Comparison of ENCODE assay signal across 29 cellular contexts in the genomic region with DNA sequence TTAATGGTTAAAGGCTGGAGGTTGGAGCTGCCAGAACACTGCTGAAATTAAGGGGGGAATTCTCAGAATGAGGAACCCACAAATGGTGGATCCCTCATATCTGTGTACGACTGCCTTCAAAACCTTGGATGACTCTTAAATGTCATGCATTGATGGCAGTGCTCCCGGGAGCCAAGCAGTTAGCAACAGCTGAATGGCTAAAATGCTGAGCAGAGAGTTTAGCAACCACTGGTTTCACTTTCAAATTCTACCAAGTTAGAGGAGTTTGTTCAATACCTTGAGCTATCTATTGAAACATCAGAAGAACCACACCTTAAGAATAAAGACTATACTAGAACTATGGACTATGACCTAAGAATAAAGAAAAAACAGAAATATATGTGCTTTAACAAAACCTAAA.
"Had no signal": no experiment of that assay in that cellular context is flagged by ENCODE, and none has a peak within 500 bp of the region (broad histone marks: within the 10 kb centered on the region; RNA-seq: fewer than 3 reads in every experiment).

No MANE protein-coding gene starts in this region.

- H3K4me3 ChIP-seq: ascending aorta, breast epithelium, coronary artery, SJSA1 had no signal

- H3K9ac ChIP-seq: SK-N-SH had no signal

- H3K27me3 Mint-ChIP-seq: activated T-helper 17 cell treated with anti-CD3 and anti-CD28 coated beads, Interleukin-2, amount 50 U/mL, for 72 hours had no signal

- H3K4me3 Mint-ChIP-seq: activated CD8-positive, alpha-beta T cell treated with anti-CD3 and anti-CD28 coated beads for 36 hours; activated naive CD4-positive, alpha-beta T cell treated with anti-CD3 and anti-CD28 coated beads, Interleukin-2, amount 50 U/mL, for 24 hours; activated naive CD8-positive, alpha-beta T cell treated with anti-CD3 and anti-CD28 coated beads, Interleukin-2, amount 10 ng/mL, durations not matched to agents 7 days and 5 days; activated T-cell treated with anti-CD3 and anti-CD28 coated beads, Interleukin-2, amount 50 U/mL, for 72 hours; activated T-helper 17 cell treated with anti-CD3 and anti-CD28 coated beads, Interleukin-2, amount 50 U/mL, for 72 hours had no signal

- H3K36me3 ChIP-seq: ascending aorta, breast epithelium, SJSA1, WERI-Rb-1 had no signal

- H3K36me3 Mint-ChIP-seq: activated naive CD8-positive, alpha-beta T cell treated with anti-CD3 and anti-CD28 coated beads, Interleukin-2, amount 10 ng/mL, durations not matched to agents 7 days and 5 days had no signal

- H3K27ac Mint-ChIP-seq: activated CD8-positive, alpha-beta T cell treated with anti-CD3 and anti-CD28 coated beads for 36 hours; activated naive CD4-positive, alpha-beta T cell treated with anti-CD3 and anti-CD28 coated beads, Interleukin-2, amount 50 U/mL, for 24 hours; activated naive CD8-positive, alpha-beta T cell treated with anti-CD3 and anti-CD28 coated beads, Interleukin-2, amount 10 ng/mL, durations not matched to agents 7 days and 5 days; activated T-cell treated with anti-CD3 and anti-CD28 coated beads, Interleukin-2, amount 50 U/mL, for 72 hours; activated T-helper 17 cell treated with anti-CD3 and anti-CD28 coated beads, Interleukin-2, amount 50 U/mL, for 72 hours had no signal

- H3K4me1 Mint-ChIP-seq: activated naive CD4-positive, alpha-beta T cell treated with anti-CD3 and anti-CD28 coated beads, Interleukin-2, amount 50 U/mL, for 24 hours; activated T-helper 17 cell treated with anti-CD3 and anti-CD28 coated beads, Interleukin-2, amount 50 U/mL, for 72 hours had no signal

- H3K4me2 ChIP-seq: SK-N-SH had no signal

- H3K27me3 ChIP-seq: ascending aorta, breast epithelium, SJSA1 had no signal

- H3K27ac ChIP-seq: ascending aorta, breast epithelium, coronary artery, SJSA1, WERI-Rb-1 had no signal

- DNase-seq: activated CD4-positive, alpha-beta T cell treated with anti-CD3 and anti-CD28 coated beads for 1 hour; activated CD4-positive, alpha-beta T cell treated with anti-CD3 and anti-CD28 coated beads for 48 hours; activated CD4-positive, CD25-positive, alpha-beta regulatory T cell; activated CD8-positive, alpha-beta T cell treated with anti-CD3 and anti-CD28 coated beads for 36 hours; activated effector memory CD4-positive, alpha-beta T cell treated with anti-CD3 and anti-CD28 coated beads, Interleukin-2, amount 50 U/mL, for 16 hours; activated naive CD4-positive, alpha-beta T cell; activated naive CD8-positive, alpha-beta T cell treated with anti-CD3 and anti-CD28 coated beads, Interleukin-2, amount 10 ng/mL, durations not matched to agents 7 days and 5 days; activated T-cell treated with anti-CD3 and anti-CD28 coated beads, Interleukin-2, amount 50 U/mL, for 1 hour; activated T-cell treated with anti-CD3 and anti-CD28 coated beads, Interleukin-2, amount 50 U/mL, for 72 hours; amygdala; NCI-H1048; NCI-H1105 treated with DMSO at 0.1 percent for 48 hours; NCI-H1436; NCI-H1694; NCI-H1930; NCI-H2081 treated with DMSO at 0.1 percent for 48 hours; NCI-H345; NCI-H524 treated with DMSO at 0.1 percent for 48 hours; SHP77 treated with DMSO at 0.1 percent for 48 hours; SK-N-SH; T-helper 1 cell; T-helper 9 cell; WERI-Rb-1 had no signal

- H3K9me2 ChIP-seq: SK-N-SH had no signal

- H3K9me3 ChIP-seq: SJSA1 had no signal

- H3K4me1 ChIP-seq: ascending aorta, breast epithelium, SJSA1 had no signal
